In genomic region chr6:121896771-121897170, GRCh38 we compare ENCODE assay signal across 16 cellular contexts.
DNase-seq lines count a peak whose midpoint lies in the region; ATAC-seq, FAIRE-seq and TF ChIP-seq lines count a peak whose summit lies in the region.
"Had no signal": no experiment of that assay in that cellular context is flagged by ENCODE, and none has a peak within 500 bp of the region (broad histone marks: within the 10 kb centered on the region; RNA-seq: fewer than 3 reads in every experiment).

No MANE protein-coding gene starts in this region.

- no peak overlapping the region for H3K4ac ChIP-seq in H1 (replicated peaks; ENCODE audit: insufficient read length, low read depth, low read length)

- H3K9ac ChIP-seq in GM23248: no peak overlapping the region
- no peak overlapping the region for H3K9ac ChIP-seq in H1 (replicated peaks in 1 of 4; ENCODE audit: extremely low read depth in 1 of 4, low read depth in 3 of 4, low read length in 3 of 4)
- H3K9ac ChIP-seq in kidney (ENCODE audit: low read length in 2 of 2): no peak overlapping the region

- peaks cover 4% of the 10 kb centered on the region for H3K9me3 Mint-ChIP-seq in mesothelial cell of epicardium
- H3K9me3 Mint-ChIP-seq: CD8-positive, alpha-beta T cell had no signal

- no peaks in the 10 kb centered on the region for H3K36me3 Mint-ChIP-seq in mesothelial cell of epicardium
- H3K36me3 Mint-ChIP-seq: CD8-positive, alpha-beta T cell had no signal

- H3K27me3 Mint-ChIP-seq in mesothelial cell of epicardium (ENCODE audit: low read depth): no peaks in the 10 kb centered on the region

- no peak overlapping the region for H3K14ac ChIP-seq in H1 (ENCODE audit: insufficient read length)

- peak overlapping the region; percentile 69 for H4K5ac ChIP-seq in H1 (ENCODE audit: insufficient read length, low read depth, low read length)

- H3K56ac ChIP-seq in H1 (replicated peaks; ENCODE audit: insufficient read length, low read depth, low read length): no peak overlapping the region

- no peak for TF ChIP-seq RAD21 in H1 (IDR thresholded peaks at IDR 0.05 in 1 of 2, conservative IDR thresholded peaks at IDR 0.05 in 1 of 2; ENCODE audit: low read depth in 2 of 2, low read length in 2 of 2)

- H3K4me1 ChIP-seq in GM23248 (ENCODE audit: insufficient read depth) (peaks cover 19% of the 10 kb centered on the region), RWPE2 (ENCODE audit: insufficient read depth, poor library complexity, severe bottlenecking) (peaks cover 22% of the 10 kb centered on the region), H1 (replicated peaks in 1 of 4; ENCODE audit: control insufficient read depth in 3 of 4, insufficient read depth in 4 of 4, low read length in 3 of 4) (peaks cover 0 to 2% (median 0%) of the 10 kb centered on the region in 4 experiments; a peak in 1 of 7 replicates), kidney (ENCODE audit: control insufficient read depth in 1 of 2, insufficient read depth in 1 of 2, low read depth in 1 of 2, low read length in 2 of 2) (no peaks in the 10 kb centered on the region)
- H3K4me1 ChIP-seq in effector memory CD4-positive, alpha-beta T cell (ENCODE audit: control insufficient read depth, insufficient read depth, low read length, poor library complexity, severe bottlenecking): no peaks in the 10 kb centered on the region

- H3K18ac ChIP-seq in H1 (ENCODE audit: extremely low read depth, low read length): no peak overlapping the region

- H2AFZ ChIP-seq in GM23248: no peak overlapping the region
- no peak overlapping the region for H2AFZ ChIP-seq in H1 (ENCODE audit: low read length)

- H3F3A ChIP-seq in GM23248 (ENCODE audit: insufficient read depth): 0 out of 2 replicates have a peak, but pooled peaks cover 3% of the 10 kb centered on the region

- no peak overlapping the region for H2BK120ac ChIP-seq in H1 (replicated peaks; ENCODE audit: low read depth, low read length)

- no peak for TF ChIP-seq EP300 in H1 (IDR thresholded peaks at IDR 0.05; ENCODE audit: borderline replicate concordance in 1 of 2, low read depth in 2 of 2, low read length in 2 of 2)

- H4K8ac ChIP-seq in H1 (ENCODE audit: extremely low read depth, insufficient read depth, low read length): no peak overlapping the region

- H2BK5ac ChIP-seq in H1 (ENCODE audit: low read depth, low read length): no peak overlapping the region

- no peak overlapping the region for H2BK15ac ChIP-seq in H1 (ENCODE audit: low read length)

- H3K27ac ChIP-seq in GM23248 (no peak overlapping the region), RWPE2 (ENCODE audit: poor library complexity, severe bottlenecking) (peak overlapping the region; percentile 47), H1 (ENCODE audit: low read depth, low read length) (no peak overlapping the region), kidney (ENCODE audit: low read depth in 2 of 2, low read length in 2 of 2) (no peak overlapping the region)
- H3K27ac ChIP-seq in effector memory CD4-positive, alpha-beta T cell (ENCODE audit: insufficient read depth, low read length, poor library complexity, severe bottlenecking): no peak overlapping the region

- ATAC-seq in RWPE2 (ENCODE audit: low read depth): peak; percentile 71
- ATAC-seq in GM18867 (IDR thresholded peaks at IDR 0.05; ENCODE audit: unreplicated experiment): no peak
- ATAC-seq: CD8-positive, alpha-beta T cell; K562 had no signal

- no peaks in the 10 kb centered on the region for H3K36me3 ChIP-seq in GM23248 (ENCODE audit: low read depth)
- H3K36me3 ChIP-seq in RWPE2 (ENCODE audit: low read depth): no peaks in the 10 kb centered on the region
- H3K36me3 ChIP-seq in H1 (ENCODE audit: control insufficient read depth in 2 of 4, insufficient read depth in 4 of 4, low read length in 3 of 4): no peaks in the 10 kb centered on the region
- no peaks in the 10 kb centered on the region for H3K36me3 ChIP-seq in kidney (ENCODE audit: control insufficient read depth in 1 of 2, insufficient read depth in 2 of 2, low read length in 2 of 2)
- no peaks in the 10 kb centered on the region for H3K36me3 ChIP-seq in effector memory CD4-positive, alpha-beta T cell (ENCODE audit: control insufficient read depth, insufficient read depth, low read length)

- DNase-seq in GM23248: peak; percentile 18
- no peak for DNase-seq in RWPE2 (ENCODE audit: low spot score)
- no peak for DNase-seq in H1 (ENCODE audit: low read depth in 1 of 2, low spot score in 2 of 2)
- no peak for DNase-seq in mesothelial cell of epicardium (ENCODE audit: low spot score in 2 of 2, unreplicated experiment in 2 of 2)
- no peak for DNase-seq in retina
- no peak for DNase-seq in kidney
- DNase-seq in effector memory CD4-positive, alpha-beta T cell: no peak
- DNase-seq: CD8-positive, alpha-beta T cell; HCEC 1CT; NCI-H1436 treated with DMSO at 0.1 percent for 48 hours; NCI-H2029 treated with DMSO at 0.1 percent for 48 hours; NCI-H510A treated with DMSO at 0.1 percent for 48 hours; SHP77 treated with DMSO at 0.1 percent for 48 hours had no signal

- no peak overlapping the region for H4K91ac ChIP-seq in H1 (replicated peaks; ENCODE audit: insufficient read length, low read length)

- H3K9me2 ChIP-seq in GM23248 (ENCODE audit: insufficient read depth): no peaks in the 10 kb centered on the region

- no peaks in the 10 kb centered on the region for H3K27me3 ChIP-seq in GM23248 (replicated peaks; ENCODE audit: insufficient read depth)
- H3K27me3 ChIP-seq in RWPE2 (ENCODE audit: insufficient read depth, poor library complexity, severe bottlenecking): no peaks in the 10 kb centered on the region
- no peaks in the 10 kb centered on the region for H3K27me3 ChIP-seq in H1 (replicated peaks in 1 of 4; ENCODE audit: control insufficient read depth in 3 of 4, extremely low read depth in 1 of 4, insufficient read depth in 3 of 4, low read length in 3 of 4)
- no peaks in the 10 kb centered on the region for H3K27me3 ChIP-seq in effector memory CD4-positive, alpha-beta T cell (replicated peaks; ENCODE audit: control insufficient read depth, insufficient read depth, low read length, poor library complexity, severe bottlenecking)

- TF ChIP-seq POLR2A in H1 (IDR thresholded peaks at IDR 0.05; ENCODE audit: control extremely low read depth in 1 of 2, low read depth in 2 of 2, low read length in 2 of 2): no peak

- CTCF ChIA-PET in H1 (lab: Charles Lee; ENCODE audit: partially characterized antibody): interaction anchor here (1.1 to 1.2 kb wide), 2 partner anchors 23 to 25 kb away, joined by 3 read pairs; no protein-coding TSS in a partner anchor

- H3K79me1 ChIP-seq in H1 (ENCODE audit: low read depth, low read length): no peaks in the 10 kb centered on the region

- 94 to 95% methylated on average over 3 of the region's 3 CpGs for WGBS in GM23248 (ENCODE audit: low coverage in 1 of 2, low lambda C conversion rate in 2 of 2, missing lambda C conversion rate in 2 of 2), 2 experiments
- 80% methylated on average over 3 of the region's 3 CpGs; no CpG with 5 or more reads in 1 of the 2 experiments for WGBS in H1 (ENCODE audit: extremely low coverage in 1 of 2, insufficient coverage in 1 of 2, insufficient read length in 1 of 2, insufficient replicate concordance in 2 of 2, low coverage in 1 of 2, low lambda C conversion rate in 2 of 2, missing lambda C conversion rate in 1 of 2), 2 experiments

- H2BK20ac ChIP-seq in H1 (ENCODE audit: low read length): no peak overlapping the region

- no peak overlapping the region for H3K4me2 ChIP-seq in GM23248 (ENCODE audit: unreplicated experiment)
- H3K4me2 ChIP-seq in H1 (ENCODE audit: insufficient read depth in 1 of 2, low read depth in 2 of 2, low read length in 2 of 2): 0 out of 4 replicates have a peak overlapping the region, but pooled peaks of 1 of the 2 experiments have one; percentile 37

- no peaks in the 10 kb centered on the region for H3K23me2 ChIP-seq in H1 (ENCODE audit: low read depth, low read length)

- FAIRE-seq in H1 (lab: Jason Lieb, UNC) (no peak), kidney (lab: Jason Lieb, UNC) (no peak)
- FAIRE-seq: K562, RCC 7860 had no signal

- H3K27ac Mint-ChIP-seq in mesothelial cell of epicardium: peak overlapping the region; percentile 50
- H3K27ac Mint-ChIP-seq: CD8-positive, alpha-beta T cell had no signal

- intact Hi-C loops in kidney (cut with DNase I): no loop called here

- H3K4me3 Mint-ChIP-seq in mesothelial cell of epicardium: no peak overlapping the region
- H3K4me3 Mint-ChIP-seq: CD8-positive, alpha-beta T cell had no signal

- H3K9me3 ChIP-seq in GM23248 (ENCODE audit: low read depth) (no peaks in the 10 kb centered on the region), RWPE2 (ENCODE audit: severe bottlenecking) (no peaks in the 10 kb centered on the region), H1 (ENCODE audit: insufficient read depth in 2 of 2, low read depth in 1 of 2, low read length in 1 of 2) (no peaks in the 10 kb centered on the region), kidney (ENCODE audit: control insufficient read depth in 1 of 2, low read length in 2 of 2) (no peaks in the 10 kb centered on the region)
- H3K9me3 ChIP-seq in effector memory CD4-positive, alpha-beta T cell (ENCODE audit: control insufficient read depth, low read length): no peaks in the 10 kb centered on the region

- H4K20me1 ChIP-seq in GM23248 (ENCODE audit: insufficient read depth): no peaks in the 10 kb centered on the region
- H4K20me1 ChIP-seq in H1 (replicated peaks in 1 of 2; ENCODE audit: control insufficient read depth in 1 of 2, insufficient read depth in 2 of 2, low read length in 2 of 2): no peaks in the 10 kb centered on the region

- in situ Hi-C loops in GM23248 (cut with MboI): no loop called here

- H3K4me1 Mint-ChIP-seq in mesothelial cell of epicardium: peaks cover 20% of the 10 kb centered on the region

- H2BK12ac ChIP-seq in H1 (ENCODE audit: low read depth, low read length): no peak overlapping the region

- no peak overlapping the region for H2AK5ac ChIP-seq in H1 (ENCODE audit: low read depth, low read length)

- H3K4me3 ChIP-seq in GM23248 (no peak overlapping the region), RWPE2 (ENCODE audit: severe bottlenecking) (no peak overlapping the region), H1 (ENCODE audit: extremely low read depth in 1 of 4, insufficient read depth in 2 of 4, low read depth in 3 of 4, low read length in 4 of 4) (no peak overlapping the region), kidney (ENCODE audit: low read length in 2 of 2) (no peak overlapping the region)
- H3K4me3 ChIP-seq in effector memory CD4-positive, alpha-beta T cell (ENCODE audit: insufficient read depth, low read depth, low read length, poor library complexity, severe bottlenecking): no peak overlapping the region
- H3K4me3 ChIP-seq: K562 had no signal

- TF ChIP-seq CTCF in RWPE2 (IDR thresholded peaks at IDR 0.05; ENCODE audit: poor library complexity, severe bottlenecking) (no peak), H1 (IDR thresholded peaks at IDR 0.05; ENCODE audit: control extremely low read depth in 1 of 3, insufficient read depth in 1 of 3, low read depth in 1 of 3, low read length in 3 of 3) (no peak), mesothelial cell of epicardium (IDR thresholded peaks at IDR 0.05; ENCODE audit: unreplicated experiment) (no peak), kidney (IDR thresholded peaks at IDR 0.05; ENCODE audit: borderline replicate concordance, extremely low read depth, insufficient read depth) (no peak)

- H3K79me2 ChIP-seq in GM23248 (ENCODE audit: insufficient read depth) (no peaks in the 10 kb centered on the region), H1 (ENCODE audit: control insufficient read depth in 1 of 2, insufficient read depth in 2 of 2, low read length in 2 of 2) (no peaks in the 10 kb centered on the region)

- H3K23ac ChIP-seq in H1 (ENCODE audit: insufficient read length): no peak overlapping the region

- POLR2A ChIA-PET in H1 (lab: Charles Lee; ENCODE audit: partially characterized antibody): no interaction called here
